12 cellular contexts compared by ENCODE assay signal in genomic region chr16:647173-647902, GRCh38. TPM values are rescaled to one million over a fixed set of nuclear protein-coding genes. Genes with fewer than 3 reads are reported as not detected.
A peak's percentile ranks its signal among the peaks of the same experiment; 100 is the strongest.
DNase-seq lines count a peak whose midpoint lies in the region; ATAC-seq, FAIRE-seq and TF ChIP-seq lines count a peak whose summit lies in the region.
"Had no signal": no experiment of that assay in that cellular context is flagged by ENCODE, and none has a peak within 500 bp of the region (broad histone marks: within the 10 kb centered on the region; RNA-seq: fewer than 3 reads in every experiment).

No MANE protein-coding gene starts in this region.

- no peak overlapping the region for H2AFZ ChIP-seq in DND-41 (ENCODE audit: low read depth, low read length)
- H2AFZ ChIP-seq in MM.1S (ENCODE audit: low read length) = no peak overlapping the region
- no peak overlapping the region for H2AFZ ChIP-seq in endothelial cell of umbilical vein (ENCODE audit: low read depth, low read length)
- H2AFZ ChIP-seq in PC-3 (ENCODE audit: low read length) = no peak overlapping the region

- dilution Hi-C loops in endothelial cell of umbilical vein (cut with MboI; ENCODE audit: extremely low pct_ligation_motif_present, low sequenced_read_pairs) = no loop called here

- intact Hi-C loops in endothelial cell of umbilical vein (cut with micrococcal nuclease) = no loop called here
- intact Hi-C loops in pancreas (cut with DNase I) = no loop called here
- intact Hi-C loops in PC-3 (cut with micrococcal nuclease) = no loop called here

- H3K9ac ChIP-seq in DND-41 (ENCODE audit: low read depth, low read length) (peak overlapping the region; percentile 87; the same call in 1 of the 2 replicates), MM.1S (ENCODE audit: low read length) (peak overlapping the region; percentile 97; the same call in 1 of the 2 replicates), endothelial cell of umbilical vein (replicated peaks; ENCODE audit: extremely low read depth, insufficient read depth, low read length) (no peak overlapping the region), PC-3 (ENCODE audit: low read length) (no peak overlapping the region)

- peaks cover 28% of the 10 kb centered on the region for H3F3A ChIP-seq in MM.1S (ENCODE audit: insufficient read depth, low read length)
- H3F3A ChIP-seq in PC-3 (ENCODE audit: low read length, unreplicated experiment) = no peaks in the 10 kb centered on the region

- POLR2A ChIA-PET in endothelial cell of umbilical vein (lab: Charles Lee) = no interaction called here
- POLR2A ChIA-PET in PC-3 (lab: Charles Lee; ENCODE audit: unreplicated experiment) = no interaction called here

- H3K9me3 ChIP-seq in DND-41 (ENCODE audit: insufficient read depth, low read length, severe bottlenecking) (no peaks in the 10 kb centered on the region), MM.1S (replicated peaks; ENCODE audit: insufficient read depth, low read length) (no peaks in the 10 kb centered on the region), endothelial cell of umbilical vein (replicated peaks; ENCODE audit: control insufficient read depth, insufficient read depth, low read length) (no peaks in the 10 kb centered on the region), pancreas (no peaks in the 10 kb centered on the region), PC-3 (ENCODE audit: low read length) (no peaks in the 10 kb centered on the region)
- H3K9me3 ChIP-seq: SJSA1 had no signal

- TF ChIP-seq POLR2A in endothelial cell of umbilical vein (IDR thresholded peaks at IDR 0.05; ENCODE audit: low read depth, low read length) = no peak

- no TSS peak for BruUV-seq in endothelial cell of umbilical vein (replicated peaks; lab: Mats Ljungman, UMichigan)
- no TSS peak for BruUV-seq in PC-3 (replicated peaks; lab: Mats Ljungman, UMichigan)

- TF ChIP-seq CTCF in DND-41 (IDR thresholded peaks at IDR 0.05; ENCODE audit: borderline replicate concordance, extremely low read depth, low read length, poor library complexity, severe bottlenecking) (no peak), MM.1S (IDR thresholded peaks at IDR 0.05; ENCODE audit: low read length) (no peak), endothelial cell of umbilical vein (IDR thresholded peaks at IDR 0.05; ENCODE audit: extremely low read depth in 1 of 2, insufficient read depth in 1 of 2, low read depth in 1 of 2, low read length in 2 of 2) (no peak), pancreas (IDR thresholded peaks at IDR 0.05) (no peak), PC-3 (conservative IDR thresholded peaks at IDR 0.05; ENCODE audit: low read depth, low read length) (no peak)

- no peak for ATAC-seq in DND-41 (ENCODE audit: insufficient read depth, low read depth)
- peak in 3 of 4 donors; percentile 3 to 40 (median 10) for ATAC-seq in pancreas
- no peak for ATAC-seq in PC-3

- H3K27me3 ChIP-seq in DND-41 (ENCODE audit: insufficient read depth, low read length, poor library complexity) = no peaks in the 10 kb centered on the region
- H3K27me3 ChIP-seq in MM.1S (replicated peaks; ENCODE audit: insufficient read depth, low read length) = no peaks in the 10 kb centered on the region
- no peaks in the 10 kb centered on the region for H3K27me3 ChIP-seq in endothelial cell of umbilical vein (ENCODE audit: control insufficient read depth in 2 of 2, insufficient read depth in 2 of 2, low read length in 2 of 2)
- H3K27me3 ChIP-seq in pancreas = no peaks in the 10 kb centered on the region
- no peaks in the 10 kb centered on the region for H3K27me3 ChIP-seq in PC-3 (ENCODE audit: low read length)
- H3K27me3 ChIP-seq: dorsolateral prefrontal cortex had no signal

- CTCF ChIA-PET in endothelial cell of umbilical vein (lab: Charles Lee) (interaction anchor here (1.0 to 1.8 kb wide), 6 partner anchors 10 to 70 kb away, joined by 3 to 8 read pairs (median 3); partner anchors contain the start of gene METTL26), PC-3 (lab: Charles Lee) (no interaction called here)

- DNase-seq in DND-41 = no peak
- no peak for DNase-seq in MM.1S
- no peak for DNase-seq in endothelial cell of umbilical vein (ENCODE audit: low read depth, low spot score)
- peak in 4 of 6 donors; percentile 58 to 88 (median 67) for DNase-seq in pancreas
- DNase-seq in NCI-H446 treated with DMSO at 0.1 percent for 48 hours (lab: John Stamatoyannopoulos, UW) = no peak
- DNase-seq in DMS 273 treated with DMSO at 0.1 percent for 48 hours (lab: John Stamatoyannopoulos, UW) = no peak
- DNase-seq in SKM-1 (lab: John Stamatoyannopoulos, UW; ENCODE audit: unreplicated experiment) = no peak
- no peak for DNase-seq in PC-3
- DNase-seq: activated CD4-positive, alpha-beta T cell treated with anti-CD3 and anti-CD28 coated beads for 1 hour; activated naive CD4-positive, alpha-beta T cell; dorsolateral prefrontal cortex had no signal

- H4K20me1 ChIP-seq in DND-41 (ENCODE audit: insufficient read depth, low read length) (0 out of 2 replicates have a peak, but pooled peaks cover 3% of the 10 kb centered on the region), MM.1S (ENCODE audit: insufficient read depth, low read length) (no peaks in the 10 kb centered on the region), endothelial cell of umbilical vein (replicated peaks; ENCODE audit: control insufficient read depth, extremely low read depth, insufficient read depth, low read length) (no peaks in the 10 kb centered on the region), PC-3 (ENCODE audit: low read length) (no peaks in the 10 kb centered on the region)

- no peaks in the 10 kb centered on the region for H3K9me2 ChIP-seq in MM.1S (replicated peaks; ENCODE audit: insufficient read depth, low read length)
- no peaks in the 10 kb centered on the region for H3K9me2 ChIP-seq in PC-3 (replicated peaks; ENCODE audit: low read length)

- no peak for FAIRE-seq in endothelial cell of umbilical vein (lab: Jason Lieb, UNC)
- no peak for FAIRE-seq in pancreas (lab: Jason Lieb, UNC)

- 51 to 52% methylated on average over 25 of the region's 25 CpGs for WGBS in pancreas, 2 donors

- H3K27ac ChIP-seq in DND-41 (ENCODE audit: low read length) (no peak overlapping the region), MM.1S (ENCODE audit: low read length) (peak overlapping the region; percentile 83; the same call in 1 of the 2 replicates), endothelial cell of umbilical vein (ENCODE audit: insufficient read depth, low read depth, low read length) (no peak overlapping the region), pancreas (peak overlapping the region; percentile 74 to 91 (median 86)), PC-3 (ENCODE audit: low read length) (no peak overlapping the region)
- H3K27ac ChIP-seq: SJSA1 had no signal

- H3K79me2 ChIP-seq in DND-41 (ENCODE audit: insufficient read depth, low read length) (peaks cover 40% of the 10 kb centered on the region), MM.1S (ENCODE audit: low read length) (peaks cover 79% of the 10 kb centered on the region), endothelial cell of umbilical vein (ENCODE audit: control insufficient read depth, insufficient read depth, low read length) (no peaks in the 10 kb centered on the region), PC-3 (ENCODE audit: low read length) (peaks cover 41% of the 10 kb centered on the region)

- H3K4me3 ChIP-seq in DND-41 (ENCODE audit: low read depth in 1 of 2, low read length in 2 of 2) = peak overlapping the region in 1 of 2 experiments; percentile 84; a peak in 2 of 4 replicates
- H3K4me3 ChIP-seq in MM.1S (ENCODE audit: low read length) = peak overlapping the region; percentile 22; the same call in 1 of the 2 replicates
- H3K4me3 ChIP-seq in endothelial cell of umbilical vein (replicated peaks in 1 of 3; ENCODE audit: insufficient read depth in 1 of 3, low read depth in 1 of 3, low read length in 3 of 3) = no peak overlapping the region
- no peak overlapping the region for H3K4me3 ChIP-seq in pancreas
- no peak overlapping the region for H3K4me3 ChIP-seq in PC-3 (ENCODE audit: low read length)

- H3K4me1 ChIP-seq in DND-41 (ENCODE audit: insufficient read depth, low read length) = peaks cover 40% of the 10 kb centered on the region
- peaks cover 7% of the 10 kb centered on the region; the same call in 1 of the 2 replicates for H3K4me1 ChIP-seq in MM.1S (ENCODE audit: low read length)
- peaks cover 12% of the 10 kb centered on the region for H3K4me1 ChIP-seq in endothelial cell of umbilical vein (ENCODE audit: control insufficient read depth, extremely low read depth, insufficient read depth, low read length)
- H3K4me1 ChIP-seq in pancreas = peaks cover 25 to 35% (median 33%) of the 10 kb centered on the region in 3 donors
- H3K4me1 ChIP-seq in PC-3 (ENCODE audit: insufficient read depth, low read length) = peaks cover 42% of the 10 kb centered on the region

- H3K36me3 ChIP-seq in DND-41 (ENCODE audit: insufficient read depth, low read length) (peaks cover 19% of the 10 kb centered on the region), MM.1S (replicated peaks; ENCODE audit: insufficient read depth, low read length) (no peaks in the 10 kb centered on the region), endothelial cell of umbilical vein (ENCODE audit: control insufficient read depth in 2 of 2, extremely low read depth in 1 of 2, insufficient read depth in 2 of 2, low read length in 2 of 2) (no peaks in the 10 kb centered on the region), pancreas (no peaks in the 10 kb centered on the region), PC-3 (ENCODE audit: low read depth, low read length) (no peaks in the 10 kb centered on the region)

- H3K4me2 ChIP-seq in DND-41 (ENCODE audit: insufficient read depth, low read length) = peak overlapping the region; percentile 92
- H3K4me2 ChIP-seq in MM.1S (ENCODE audit: low read depth, low read length) = peak overlapping the region; percentile 99
- H3K4me2 ChIP-seq in endothelial cell of umbilical vein (ENCODE audit: insufficient read depth, low read length) = no peak overlapping the region
- no peak overlapping the region for H3K4me2 ChIP-seq in PC-3 (ENCODE audit: low read length)

- H3K9me1 ChIP-seq in endothelial cell of umbilical vein (replicated peaks; ENCODE audit: control insufficient read depth, extremely low read depth, insufficient read depth, low read length) = no peaks in the 10 kb centered on the region

RNA-seq across cellular contexts. Expression of gene WDR90, which starts 1.8 kb away (rescaled TPM):
- total RNA-seq in endothelial cell of umbilical vein = 50.0 and 51.8 TPM in 2 replicates
- 22.2 and 29.2 TPM in 2 replicates for polyA plus RNA-seq in endothelial cell of umbilical vein
- polyA plus RNA-seq in endothelial cell of umbilical vein (2011; cell fraction: cytosol; rRNA removed) = 8.6 and 10.4 TPM in 2 replicates
- 199 and 207 TPM in 2 replicates for polyA plus RNA-seq in endothelial cell of umbilical vein (2011; cell fraction: nucleus; rRNA removed)
- polyA plus RNA-seq in endothelial cell of umbilical vein (2012) = 11.3 and 14.4 TPM in 2 replicates
- polyA minus RNA-seq in endothelial cell of umbilical vein = 13.9 and 15.8 TPM in 2 replicates
- 21.8 TPM for polyA minus RNA-seq in endothelial cell of umbilical vein (2011; cell fraction: cytosol; rRNA and poly(A)+ RNA removed)
- 37.6 and 52.0 TPM in 2 replicates for polyA minus RNA-seq in endothelial cell of umbilical vein (2011; cell fraction: nucleus; rRNA and poly(A)+ RNA removed)
- 10 to 100 TPM; 14.7 to 23.4 (median 19.3) TPM for total RNA-seq in pancreas
- 10 to 100 TPM; 85.5 to 91.3 TPM for polyA plus RNA-seq in pancreas
- total RNA-seq in PC-3 (2014; rRNA removed) = 44.4 and 72.4 TPM in 2 replicates

RNA-seq across cellular contexts. Expression of gene MCRIP2, which starts 5.7 kb away (rescaled TPM):
- total RNA-seq in endothelial cell of umbilical vein = 12.9 and 17.1 TPM in 2 replicates
- polyA plus RNA-seq in endothelial cell of umbilical vein = 18.9 and 29.9 TPM in 2 replicates
- polyA plus RNA-seq in endothelial cell of umbilical vein (2011; cell fraction: cytosol; rRNA removed) = 9.2 and 13.2 TPM in 2 replicates
- 7.1 and 7.4 TPM in 2 replicates for polyA plus RNA-seq in endothelial cell of umbilical vein (2011; cell fraction: nucleus; rRNA removed)
- polyA plus RNA-seq in endothelial cell of umbilical vein (2012) = 12.8 and 19.9 TPM in 2 replicates
- polyA minus RNA-seq in endothelial cell of umbilical vein = 2.5 TPM in 2 replicates
- polyA minus RNA-seq in endothelial cell of umbilical vein (2011; cell fraction: cytosol; rRNA and poly(A)+ RNA removed) = 45.1 TPM
- polyA minus RNA-seq in endothelial cell of umbilical vein (2011; cell fraction: nucleus; rRNA and poly(A)+ RNA removed) = 1.8 and 2.5 TPM in 2 replicates
- total RNA-seq in pancreas = 10 to 100 TPM; 19.0 to 33.9 (median 21.9) TPM
- polyA plus RNA-seq in pancreas = 10 to 100 TPM; 65.1 to 89.3 TPM
- 83.5 and 84.6 TPM in 2 replicates for total RNA-seq in PC-3 (2014; rRNA removed)

RNA-seq across cellular contexts. Expression of gene METTL26, which starts 11.2 kb away (rescaled TPM):
- total RNA-seq in endothelial cell of umbilical vein = 112 and 114 TPM in 2 replicates
- polyA plus RNA-seq in endothelial cell of umbilical vein = 138 and 215 TPM in 2 replicates
- polyA plus RNA-seq in endothelial cell of umbilical vein (2011; cell fraction: cytosol; rRNA removed) = 87.8 and 112 TPM in 2 replicates
- 69.0 and 73.9 TPM in 2 replicates for polyA plus RNA-seq in endothelial cell of umbilical vein (2011; cell fraction: nucleus; rRNA removed)
- polyA plus RNA-seq in endothelial cell of umbilical vein (2012) = 71.8 and 108 TPM in 2 replicates
- 26.7 and 39.2 TPM in 2 replicates for polyA minus RNA-seq in endothelial cell of umbilical vein
- polyA minus RNA-seq in endothelial cell of umbilical vein (2011; cell fraction: cytosol; rRNA and poly(A)+ RNA removed) = 149 TPM
- polyA minus RNA-seq in endothelial cell of umbilical vein (2011; cell fraction: nucleus; rRNA and poly(A)+ RNA removed) = 10.4 and 17.6 TPM in 2 replicates
- 10 to 100 TPM; 18.8 to 32.3 (median 24.4) TPM for total RNA-seq in pancreas
- polyA plus RNA-seq in pancreas = 100 to 1,000 TPM in 1 of 2 donors, 10 to 100 TPM in 1; 87.6 to 130 TPM
- total RNA-seq in PC-3 (2014; rRNA removed) = 179 and 207 TPM in 2 replicates

RNA-seq across cellular contexts. Expression of gene WFIKKN1, which starts 16.6 kb away (rescaled TPM):
- total RNA-seq in endothelial cell of umbilical vein (0.28 and 0.40 TPM in 2 replicates), pancreas (1 to 10 TPM in 3 of 6 donors, under 1 TPM in 3; 0.75 to 2.0 (median 1.2) TPM), PC-3 (2014; rRNA removed) (0.11 and 0.40 TPM in 2 replicates)
- polyA plus RNA-seq in endothelial cell of umbilical vein (0.03 and 0.06 TPM in 2 replicates), pancreas (10 to 100 TPM in 1 of 2 donors, 1 to 10 TPM in 1; 2.6 to 13.8 TPM)
- polyA plus RNA-seq in endothelial cell of umbilical vein (2011; cell fraction: cytosol; rRNA removed) = 0.03 TPM in 1 of 2 replicates, not detected in the other
- 0.24 and 0.28 TPM in 2 replicates for polyA plus RNA-seq in endothelial cell of umbilical vein (2011; cell fraction: nucleus; rRNA removed)
- not detected in 2 replicates for polyA plus RNA-seq in endothelial cell of umbilical vein (2012)
- 0.10 and 0.15 TPM in 2 replicates for polyA minus RNA-seq in endothelial cell of umbilical vein
- polyA minus RNA-seq in endothelial cell of umbilical vein (2011; cell fraction: cytosol; rRNA and poly(A)+ RNA removed) = 7.5 TPM
- 0.14 and 0.48 TPM in 2 replicates for polyA minus RNA-seq in endothelial cell of umbilical vein (2011; cell fraction: nucleus; rRNA and poly(A)+ RNA removed)

RNA-seq across cellular contexts. Expression of gene RHOT2, which starts 20.6 kb away (rescaled TPM):
- total RNA-seq in endothelial cell of umbilical vein (96.0 and 106 TPM in 2 replicates), pancreas (10 to 100 TPM; 33.5 to 66.2 (median 45.6) TPM), PC-3 (2014; rRNA removed) (93.0 and 100 TPM in 2 replicates)
- polyA plus RNA-seq in endothelial cell of umbilical vein (139 and 190 TPM in 2 replicates), pancreas (100 to 1,000 TPM; 260 to 265 TPM)
- polyA plus RNA-seq in endothelial cell of umbilical vein (2011; cell fraction: cytosol; rRNA removed) = 50.4 and 72.9 TPM in 2 replicates
- 619 and 686 TPM in 2 replicates for polyA plus RNA-seq in endothelial cell of umbilical vein (2011; cell fraction: nucleus; rRNA removed)
- polyA plus RNA-seq in endothelial cell of umbilical vein (2012) = 65.9 and 88.5 TPM in 2 replicates
- 41.9 and 43.1 TPM in 2 replicates for polyA minus RNA-seq in endothelial cell of umbilical vein
- polyA minus RNA-seq in endothelial cell of umbilical vein (2011; cell fraction: cytosol; rRNA and poly(A)+ RNA removed) = 29.7 TPM
- polyA minus RNA-seq in endothelial cell of umbilical vein (2011; cell fraction: nucleus; rRNA and poly(A)+ RNA removed) = 50.2 and 91.7 TPM in 2 replicates

Comparison
In these comparisons a context has a peak if more than half of its experiments do, and no peak if none do; other contexts are left out.
1. ATAC-seq: peak in pancreas (3 of 4); none in DND-41 (single experiment) and PC-3 (single experiment).
2. DNase-seq: peak in pancreas (4 of 6); none in DND-41 (single experiment), MM.1S (single experiment), endothelial cell of umbilical vein (single experiment), NCI-H446 treated with DMSO at 0.1 percent for 48 hours (single experiment), DMS 273 treated with DMSO at 0.1 percent for 48 hours (single experiment), SKM-1 (single experiment) and PC-3 (single experiment).
3. H3K27ac ChIP-seq: peak in MM.1S (single experiment) and pancreas (4 of 4); none in DND-41 (single experiment), endothelial cell of umbilical vein (single experiment) and PC-3 (single experiment).
4. H3K4me2 ChIP-seq: peak in DND-41 (single experiment) and MM.1S (single experiment); none in endothelial cell of umbilical vein (single experiment) and PC-3 (single experiment).
5. H3K9ac ChIP-seq: peak in DND-41 (single experiment) and MM.1S (single experiment); none in endothelial cell of umbilical vein (single experiment) and PC-3 (single experiment).